ENCODE assay signal across 8 cellular contexts in genomic region chr1:210949940-210950546, GRCh38.
DNase-seq lines count a peak whose midpoint lies in the region; ATAC-seq and TF ChIP-seq lines count a peak whose summit lies in the region.
"Not testable (repeated sequence)": the region's sequence is repeated elsewhere in the genome, so short reads cannot be mapped to it uniquely, and the experiment has no call there.

No MANE protein-coding gene starts in this region.

- H3K27ac ChIP-seq in Karpas-422 (ENCODE audit: low read length); PC-9; mesendoderm (ENCODE audit: low read depth, low read length): not testable (repeated sequence)

- not testable (repeated sequence) for H3F3A ChIP-seq in PC-9 (ENCODE audit: insufficient read depth, low read depth)

- H4K20me1 ChIP-seq in Karpas-422 (ENCODE audit: insufficient read depth, low read depth, low read length); PC-9 (ENCODE audit: insufficient read depth): not testable (repeated sequence)

- H3K79me1 ChIP-seq in mesendoderm (ENCODE audit: low read length), result not testable (repeated sequence)

- H3K56ac ChIP-seq in mesendoderm (ENCODE audit: low read length), result not testable (repeated sequence)

- H3K4ac ChIP-seq in mesendoderm (ENCODE audit: low read depth, low read length), result not testable (repeated sequence)

- H4K8ac ChIP-seq in mesendoderm (ENCODE audit: low read depth, low read length), result not testable (repeated sequence)

- not testable (repeated sequence) for H3K4me3 ChIP-seq in Karpas-422 (ENCODE audit: low read length); PC-9; mesendoderm (ENCODE audit: low read length)

- not testable (repeated sequence) for H2BK120ac ChIP-seq in mesendoderm (ENCODE audit: low read depth, low read length)

- H3K9me3 ChIP-seq in Karpas-422 (ENCODE audit: low read length); PC-9 (ENCODE audit: insufficient read depth, low read depth): not testable (repeated sequence)

- H3K4me1 Mint-ChIP-seq in stimulated activated effector memory CD8-positive, alpha-beta T cell treated with anti-CD3 and anti-CD28 coated beads, Interleukin-12 subunit alpha, Interleukin-12 subunit beta, amount 100 ng/mL, for 72 hours, result not testable (repeated sequence)

- DNase-seq in EH (ENCODE audit: low read depth) (peak; percentile 25), Karpas-422 (peak; percentile 81), PC-9 (peak in 1 of 2 experiments; percentile 55), ecto neural progenitor cell (ENCODE audit: low spot score) (peak; percentile 56), mesendoderm (peak; percentile 59)
- peak; percentile 7 to 25 (median 10) for DNase-seq in activated CD8-positive, alpha-beta memory T cell treated with anti-CD3 and anti-CD28 coated beads for 48 hours (ENCODE audit: low read depth in 2 of 3, low spot score in 2 of 3)
- peak; percentile 19 to 81 for DNase-seq in stimulated activated effector memory CD8-positive, alpha-beta T cell treated with anti-CD3 and anti-CD28 coated beads, Interleukin-12 subunit alpha, Interleukin-12 subunit beta, amount 100 ng/mL, for 72 hours (ENCODE audit: low spot score in 2 of 2)

- H2AK5ac ChIP-seq in mesendoderm (ENCODE audit: low read length), result not testable (repeated sequence)

- not testable (repeated sequence) for H3K79me2 ChIP-seq in Karpas-422 (ENCODE audit: low read length); PC-9 (ENCODE audit: low read depth); mesendoderm (ENCODE audit: control insufficient read depth, insufficient read depth, low read length)

- intact Hi-C loops in PC-9 (cut with micrococcal nuclease; ENCODE audit: unreplicated experiment), result loop anchor here (1.0 to 2.0 kb wide), 3 partner anchors 366 to 543 kb away; no protein-coding TSS in a partner anchor

- peak; percentile 73 for TF ChIP-seq CTCF in PC-9 (conservative IDR thresholded peaks at IDR 0.05)

- H3K36me3 ChIP-seq in Karpas-422 (ENCODE audit: insufficient read depth, low read length); PC-9 (ENCODE audit: low read depth); mesendoderm (ENCODE audit: control insufficient read depth, insufficient read depth, low read length): not testable (repeated sequence)

- H3K9ac ChIP-seq in Karpas-422 (ENCODE audit: low read length); mesendoderm (ENCODE audit: low read length): not testable (repeated sequence)

- H2AFZ ChIP-seq in Karpas-422 (ENCODE audit: low read length); PC-9: not testable (repeated sequence)

- not testable (repeated sequence) for H3K23ac ChIP-seq in mesendoderm (ENCODE audit: low read length)

- CTCF ChIA-PET in PC-9 (lab: Charles Lee), result interaction anchor here (1.3 kb wide), 1 partner anchor 365 kb away, joined by 3 read pairs; no protein-coding TSS in a partner anchor

- POLR2A ChIA-PET in PC-9 (lab: Charles Lee; ENCODE audit: unreplicated experiment), result not testable (repeated sequence)

- peak; percentile 68 for ATAC-seq in GM21825 (IDR thresholded peaks at IDR 0.05; ENCODE audit: unreplicated experiment)
- not testable (repeated sequence) for ATAC-seq in stimulated activated effector memory CD8-positive, alpha-beta T cell treated with anti-CD3 and anti-CD28 coated beads, Interleukin-12 subunit alpha, Interleukin-12 subunit beta, amount 100 ng/mL, for 72 hours

- not testable (repeated sequence) for H3K9me3 Mint-ChIP-seq in stimulated activated effector memory CD8-positive, alpha-beta T cell treated with anti-CD3 and anti-CD28 coated beads, Interleukin-12 subunit alpha, Interleukin-12 subunit beta, amount 100 ng/mL, for 72 hours

- H3K27ac Mint-ChIP-seq in stimulated activated effector memory CD8-positive, alpha-beta T cell treated with anti-CD3 and anti-CD28 coated beads, Interleukin-12 subunit alpha, Interleukin-12 subunit beta, amount 100 ng/mL, for 72 hours, result not testable (repeated sequence)

- not testable (repeated sequence) for H3K4me2 ChIP-seq in Karpas-422 (ENCODE audit: low read depth, low read length, poor library complexity, severe bottlenecking); PC-9; mesendoderm (ENCODE audit: low read length)

- not testable (repeated sequence) for H3K4me3 Mint-ChIP-seq in stimulated activated effector memory CD8-positive, alpha-beta T cell treated with anti-CD3 and anti-CD28 coated beads, Interleukin-12 subunit alpha, Interleukin-12 subunit beta, amount 100 ng/mL, for 72 hours

- not testable (repeated sequence) for H3K36me3 Mint-ChIP-seq in stimulated activated effector memory CD8-positive, alpha-beta T cell treated with anti-CD3 and anti-CD28 coated beads, Interleukin-12 subunit alpha, Interleukin-12 subunit beta, amount 100 ng/mL, for 72 hours

- H3K9me2 ChIP-seq in Karpas-422 (replicated peaks; ENCODE audit: insufficient read depth, low read length); PC-9 (ENCODE audit: insufficient read depth): not testable (repeated sequence)

- H3K27me3 ChIP-seq in Karpas-422 (ENCODE audit: low read length); PC-9 (ENCODE audit: insufficient read depth, low read depth); mesendoderm (ENCODE audit: insufficient read depth, low read length, poor library complexity): not testable (repeated sequence)

- not testable (repeated sequence) for H2BK15ac ChIP-seq in mesendoderm (replicated peaks; ENCODE audit: low read depth)

- not testable (repeated sequence) for H2BK5ac ChIP-seq in mesendoderm (ENCODE audit: low read length)

- not testable (repeated sequence) for H3K4me1 ChIP-seq in Karpas-422 (ENCODE audit: low read length); PC-9 (replicated peaks; ENCODE audit: insufficient read depth); mesendoderm (ENCODE audit: control insufficient read depth, low read depth, low read length)

- not testable (repeated sequence) for H3K18ac ChIP-seq in mesendoderm (ENCODE audit: low read length)

- H4K5ac ChIP-seq in mesendoderm (ENCODE audit: low read length), result not testable (repeated sequence)

- not testable (repeated sequence) for BruUV-seq in PC-9 (replicated peaks; lab: Mats Ljungman, UMichigan)

- no CpG with 5 or more reads among the region's 2 CpGs for WGBS in mesendoderm (ENCODE audit: extremely low coverage, insufficient coverage, low lambda C conversion rate)
